ENCODE assay signal across 10 cellular contexts in genomic region chr3:133928136-133928893, GRCh38. TPM values are rescaled to one million over a fixed set of nuclear protein-coding genes. Genes with fewer than 3 reads are reported as not detected.
DNase-seq lines count a peak whose midpoint lies in the region; ATAC-seq and TF ChIP-seq lines count a peak whose summit lies in the region.
"Had no signal": no experiment of that assay in that cellular context is flagged by ENCODE, and none has a peak within 500 bp of the region (broad histone marks: within the 10 kb centered on the region; RNA-seq: fewer than 3 reads in every experiment).

No MANE protein-coding gene starts in this region.

- intact Hi-C loops in right cardiac atrium (cut with DNase I) (loop anchor here (5.0 to 10.0 kb wide), 5 partner anchors 106 to 266 kb away; partner anchors contain the start of gene TOPBP1 (in 2 of the 4)), left ventricle myocardium superior (cut with micrococcal nuclease) (loop anchor here (5.0 kb wide), 1 partner anchor 111 kb away; no protein-coding TSS in a partner anchor)
- intact Hi-C loops in activated T-helper 2 cell treated with anti-CD3 and anti-CD28 coated beads, Interferon-gamma antibody, Interleukin-2, Interleukin-4, amounts not matched to agents 10 μg/mL and 5 μg/mL and 100 μg/mL, durations not matched to agents 14 hours and 24 hours and 36 hours (cut with micrococcal nuclease), result loop anchor here (5.0 kb wide), 1 partner anchor 1201 kb away; no protein-coding TSS in a partner anchor

- no peak overlapping the region for H3K4me3 ChIP-seq in right cardiac atrium (ENCODE audit: low read length)

- no peaks in the 10 kb centered on the region for H3K36me3 Mint-ChIP-seq in activated T-helper 2 cell treated with anti-CD3 and anti-CD28 coated beads, Interferon-gamma antibody, Interleukin-2, Interleukin-4, amounts not matched to agents 10 μg/mL and 5 μg/mL and 100 μg/mL, durations not matched to agents 14 hours and 24 hours and 36 hours (ENCODE audit: low read depth)
- no peaks in the 10 kb centered on the region for H3K36me3 Mint-ChIP-seq in memory B cell
- no peaks in the 10 kb centered on the region for H3K36me3 Mint-ChIP-seq in type B pancreatic cell
- H3K36me3 Mint-ChIP-seq: CD14-positive monocyte had no signal

- no peak for DNase-seq in right cardiac atrium
- DNase-seq in left ventricle myocardium superior, result no peak
- DNase-seq in activated T-helper 2 cell treated with anti-CD3 and anti-CD28 coated beads, Interferon-gamma antibody, Interleukin-2, Interleukin-4, amounts not matched to agents 10 μg/mL and 5 μg/mL and 100 μg/mL, durations not matched to agents 14 hours and 24 hours and 36 hours (ENCODE audit: low spot score), result peak; percentile 6
- no peak for DNase-seq in memory B cell (ENCODE audit: low spot score in 2 of 2)
- DNase-seq in type B pancreatic cell (ENCODE audit: extremely low spot score, unreplicated experiment), result peak; percentile 59
- no peak for DNase-seq in AG08395 (ENCODE audit: low spot score)
- DNase-seq in T1000 (lab: John Stamatoyannopoulos, UW), result no peak
- DNase-seq in amniotic stem cell (lab: John Stamatoyannopoulos, UW), result no peak

- peaks cover 27% of the 10 kb centered on the region for H3K27me3 Mint-ChIP-seq in activated T-helper 2 cell treated with anti-CD3 and anti-CD28 coated beads, Interferon-gamma antibody, Interleukin-2, Interleukin-4, amounts not matched to agents 10 μg/mL and 5 μg/mL and 100 μg/mL, durations not matched to agents 14 hours and 24 hours and 36 hours (ENCODE audit: low read depth)
- peaks cover 15% of the 10 kb centered on the region for H3K27me3 Mint-ChIP-seq in memory B cell
- peaks cover 31% of the 10 kb centered on the region for H3K27me3 Mint-ChIP-seq in type B pancreatic cell

- no peak for TF ChIP-seq CTCF in type B pancreatic cell (conservative IDR thresholded peaks at IDR 0.05)

- ATAC-seq in right cardiac atrium (peak; percentile 10 to 46), left ventricle myocardium superior (no peak), memory B cell (ENCODE audit: low read depth) (no peak)

- H3K4me1 Mint-ChIP-seq in activated T-helper 2 cell treated with anti-CD3 and anti-CD28 coated beads, Interferon-gamma antibody, Interleukin-2, Interleukin-4, amounts not matched to agents 10 μg/mL and 5 μg/mL and 100 μg/mL, durations not matched to agents 14 hours and 24 hours and 36 hours (ENCODE audit: low read depth), result peaks cover 9% of the 10 kb centered on the region
- peaks cover 7% of the 10 kb centered on the region for H3K4me1 Mint-ChIP-seq in memory B cell
- H3K4me1 Mint-ChIP-seq in type B pancreatic cell (ENCODE audit: unreplicated experiment), result peaks cover 14% of the 10 kb centered on the region

- H3K4me1 ChIP-seq in right cardiac atrium (ENCODE audit: control insufficient read depth, insufficient read depth, low read length), result no peaks in the 10 kb centered on the region

- no peak overlapping the region for H3K27ac Mint-ChIP-seq in activated T-helper 2 cell treated with anti-CD3 and anti-CD28 coated beads, Interferon-gamma antibody, Interleukin-2, Interleukin-4, amounts not matched to agents 10 μg/mL and 5 μg/mL and 100 μg/mL, durations not matched to agents 14 hours and 24 hours and 36 hours
- no peak overlapping the region for H3K27ac Mint-ChIP-seq in memory B cell
- no peak overlapping the region for H3K27ac Mint-ChIP-seq in type B pancreatic cell

- peak overlapping the region; percentile 62 for H3K4me3 Mint-ChIP-seq in activated T-helper 2 cell treated with anti-CD3 and anti-CD28 coated beads, Interferon-gamma antibody, Interleukin-2, Interleukin-4, amounts not matched to agents 10 μg/mL and 5 μg/mL and 100 μg/mL, durations not matched to agents 14 hours and 24 hours and 36 hours (ENCODE audit: low read depth)
- H3K4me3 Mint-ChIP-seq in memory B cell (peak overlapping the region; percentile 59), type B pancreatic cell (peak overlapping the region; percentile 82)

- 81% methylated on average over 20 of the region's 20 CpGs for WGBS in right cardiac atrium

- no peaks in the 10 kb centered on the region for H3K9me3 ChIP-seq in right cardiac atrium (ENCODE audit: control insufficient read depth, low read length)
- H3K9me3 ChIP-seq: pancreas had no signal

- H3K27ac ChIP-seq in right cardiac atrium (ENCODE audit: low read length), result no peak overlapping the region
- H3K27ac ChIP-seq: pancreas had no signal

- no peaks in the 10 kb centered on the region for H3K9me3 Mint-ChIP-seq in activated T-helper 2 cell treated with anti-CD3 and anti-CD28 coated beads, Interferon-gamma antibody, Interleukin-2, Interleukin-4, amounts not matched to agents 10 μg/mL and 5 μg/mL and 100 μg/mL, durations not matched to agents 14 hours and 24 hours and 36 hours
- H3K9me3 Mint-ChIP-seq in memory B cell (no peaks in the 10 kb centered on the region), type B pancreatic cell (no peaks in the 10 kb centered on the region)
- H3K9me3 Mint-ChIP-seq: CD14-positive monocyte had no signal

- H3K27me3 ChIP-seq in right cardiac atrium (ENCODE audit: control insufficient read depth, insufficient read depth), result no peaks in the 10 kb centered on the region
- H3K27me3 ChIP-seq: pancreas had no signal

RNA-seq across cellular contexts. Expression of gene RAB6B, which starts 32.6 kb away (rescaled TPM):
- 10 to 100 TPM; 27.2 to 48.1 (median 36.1) TPM for total RNA-seq in right cardiac atrium
- 23.6 TPM for polyA plus RNA-seq in right cardiac atrium
- 51.6 TPM for total RNA-seq in left ventricle myocardium superior
- 4.6 and 7.6 TPM in 2 replicates for total RNA-seq in activated T-helper 2 cell treated with anti-CD3 and anti-CD28 coated beads, Interferon-gamma antibody, Interleukin-2, Interleukin-4, amounts not matched to agents 10 μg/mL and 5 μg/mL and 100 μg/mL, durations not matched to agents 14 hours and 24 hours and 36 hours
- total RNA-seq in type B pancreatic cell (ENCODE audit: low replicate concordance), result 21.2 and 48.2 TPM in 2 replicates

Comparison
In these comparisons a context has a peak if more than half of its experiments do, and no peak if none do; other contexts are left out.
1. ATAC-seq: peak in right cardiac atrium (2 of 2); none in left ventricle myocardium superior (single experiment) and memory B cell (single experiment).
2. DNase-seq: peak in activated T-helper 2 cell treated with anti-CD3 and anti-CD28 coated beads, Interferon-gamma antibody, Interleukin-2, Interleukin-4, amounts not matched to agents 10 μg/mL and 5 μg/mL and 100 μg/mL, durations not matched to agents 14 hours and 24 hours and 36 hours (single experiment) and type B pancreatic cell (single experiment); none in right cardiac atrium (0 of 3), left ventricle myocardium superior (single experiment), memory B cell (0 of 2), AG08395 (single experiment), T1000 (single experiment) and amniotic stem cell (single experiment).
3. Peak in every context shown above with its lines, with median percentiles within 50 percentile points of each other: H3K4me3 Mint-ChIP-seq.